ENCODE assay signal across 1 cellular context in genomic region chr10:102597131-102597891, GRCh38.
A peak's percentile ranks its signal among the peaks of the same experiment; 100 is the strongest.
TF ChIP-seq lines count a peak whose summit lies in the region.

No MANE protein-coding gene starts in this region.

TF ChIP-seq in HepG2, 621 proteins besides CTCF, POLR2A, EP300 and RAD21 (continued from another document and continues in another):
- TF ChIP-seq ZBTB4 (CRISPR knock-in tag; IDR thresholded peaks at IDR 0.05; ENCODE audit: borderline replicate concordance) (no peak), KDM6A (CRISPR knock-in tag; IDR thresholded peaks at IDR 0.05; ENCODE audit: low read depth) (peak; percentile 88), ZNF569 (CRISPR knock-in tag; IDR thresholded peaks at IDR 0.05; ENCODE audit: borderline replicate concordance) (no peak), SSRP1 (CRISPR knock-in tag; IDR thresholded peaks at IDR 0.05) (no peak), ZNF777 (CRISPR knock-in tag; IDR thresholded peaks at IDR 0.05) (no peak), SP1 (IDR thresholded peaks at IDR 0.05) (no peak), SP1 (CRISPR knock-in tag; IDR thresholded peaks at IDR 0.05) (peak; percentile 52; the same call in 1 of the 2 replicates), NR2F2 (IDR thresholded peaks at IDR 0.05; ENCODE audit: borderline replicate concordance, low read depth) (peak; percentile 95), SNAI1 (CRISPR knock-in tag; IDR thresholded peaks at IDR 0.05; ENCODE audit: borderline replicate concordance) (no peak), HNF1B (CRISPR knock-in tag; IDR thresholded peaks at IDR 0.05) (no peak; the same call in 1 of the 2 replicates), ZNF496 (CRISPR knock-in tag; IDR thresholded peaks at IDR 0.05; ENCODE audit: insufficient replicate concordance) (no peak), ZNF788 (CRISPR knock-in tag; IDR thresholded peaks at IDR 0.05; ENCODE audit: borderline replicate concordance) (peak; percentile 73; the same call in 1 of the 2 replicates), TRIM24 (CRISPR knock-in tag; IDR thresholded peaks at IDR 0.05) (no peak), ASH2L (IDR thresholded peaks at IDR 0.05; ENCODE audit: insufficient read length, low read depth, low read length) (peak; percentile 88), HOXA9 (CRISPR knock-in tag; IDR thresholded peaks at IDR 0.05; ENCODE audit: borderline replicate concordance) (no peak), PCBP2 (optimal IDR thresholded peaks at IDR 0.05; ENCODE audit: low read depth, low read length, poor library complexity, severe bottlenecking) (no peak), ZMYM2 (CRISPR knock-in tag; IDR thresholded peaks at IDR 0.05) (peak; percentile 82), ZNF414 (CRISPR knock-in tag; IDR thresholded peaks at IDR 0.05) (0 out of 2 replicates have a peak, but pooled peaks have one; percentile 32), SALL1 (CRISPR knock-in tag; IDR thresholded peaks at IDR 0.05) (peak; percentile 95), ZFP90 (CRISPR knock-in tag; IDR thresholded peaks at IDR 0.05; ENCODE audit: borderline replicate concordance) (no peak), TOE1 (CRISPR knock-in tag; IDR thresholded peaks at IDR 0.05) (no peak), CC2D1A (CRISPR knock-in tag; IDR thresholded peaks at IDR 0.05) (no peak), ZNF850 (CRISPR knock-in tag; conservative IDR thresholded peaks at IDR 0.05) (no peak), FIP1L1 (IDR thresholded peaks at IDR 0.05; ENCODE audit: borderline replicate concordance, insufficient read depth, low read depth, low read length) (no peak), PAXIP1 (CRISPR knock-in tag; conservative IDR thresholded peaks at IDR 0.05) (peak; percentile 95), FOXK1 (CRISPR knock-in tag; IDR thresholded peaks at IDR 0.05; ENCODE audit: borderline replicate concordance, low read depth) (peak; percentile 77; the same call in 1 of the 2 replicates), ZNF180 (CRISPR knock-in tag; IDR thresholded peaks at IDR 0.05; ENCODE audit: borderline replicate concordance, low read depth) (no peak), FOXO1 (CRISPR knock-in tag; IDR thresholded peaks at IDR 0.05) (peak; percentile 52; the same call in 1 of the 2 replicates), ZNF558 (CRISPR knock-in tag; IDR thresholded peaks at IDR 0.05; ENCODE audit: borderline replicate concordance) (no peak), ISX (CRISPR knock-in tag; conservative IDR thresholded peaks at IDR 0.05) (no peak), ZFP36L2 (CRISPR knock-in tag; IDR thresholded peaks at IDR 0.05) (no peak), ZNF337 (CRISPR knock-in tag; IDR thresholded peaks at IDR 0.05; ENCODE audit: borderline replicate concordance, low read depth) (no peak), FOXC1 (CRISPR knock-in tag; IDR thresholded peaks at IDR 0.05; ENCODE audit: borderline replicate concordance) (no peak; the same call in 1 of the 2 replicates), RNF2 (conservative IDR thresholded peaks at IDR 0.05; ENCODE audit: low read depth) (peak; percentile 57; the same call in 1 of the 2 replicates), ZNF281 (CRISPR knock-in tag; IDR thresholded peaks at IDR 0.05; ENCODE audit: borderline replicate concordance) (peak; percentile 37; the same call in 1 of the 2 replicates), ETV5 (CRISPR knock-in tag; IDR thresholded peaks at IDR 0.05; ENCODE audit: borderline replicate concordance) (peak; percentile 83), ARID5B (CRISPR knock-in tag; IDR thresholded peaks at IDR 0.05) (peak; percentile 90), CHD4 (IDR thresholded peaks at IDR 0.05; ENCODE audit: borderline replicate concordance, low read length) (no peak), SP4 (CRISPR knock-in tag; IDR thresholded peaks at IDR 0.05) (peak; percentile 70; the same call in 1 of the 2 replicates), ZNF143 (CRISPR knock-in tag; IDR thresholded peaks at IDR 0.05) (no peak; the same call in 1 of the 2 replicates), ZNF7 (CRISPR knock-in tag; IDR thresholded peaks at IDR 0.05) (no peak), ZNF501 (CRISPR knock-in tag; IDR thresholded peaks at IDR 0.05) (peak; percentile 82), IKZF5 (CRISPR knock-in tag; IDR thresholded peaks at IDR 0.05) (peak; percentile 92), HNRNPUL1 (IDR thresholded peaks at IDR 0.05; ENCODE audit: low read depth, low read length) (no peak), ZNF672 (CRISPR knock-in tag; IDR thresholded peaks at IDR 0.05) (no peak), MXD4 (CRISPR knock-in tag; IDR thresholded peaks at IDR 0.05) (0 out of 2 replicates have a peak, but pooled peaks have one; percentile 25), MYC (CRISPR knock-in tag; IDR thresholded peaks at IDR 0.05; ENCODE audit: borderline replicate concordance) (peak; percentile 74; the same call in 1 of the 2 replicates), HOXA7 (CRISPR knock-in tag; IDR thresholded peaks at IDR 0.05) (no peak), ARNT (IDR thresholded peaks at IDR 0.05) (no peak), HES4 (CRISPR knock-in tag; IDR thresholded peaks at IDR 0.05; ENCODE audit: borderline replicate concordance) (no peak), IRF2 (CRISPR knock-in tag; IDR thresholded peaks at IDR 0.05) (peak; percentile 80; the same call in 1 of the 2 replicates), ZBTB38 (CRISPR knock-in tag; IDR thresholded peaks at IDR 0.05) (no peak), NFYB (CRISPR knock-in tag; IDR thresholded peaks at IDR 0.05) (no peak; the same call in 1 of the 2 replicates), MXD3 (CRISPR knock-in tag; IDR thresholded peaks at IDR 0.05) (no peak)
